ENCODE assay signal across 8 cellular contexts in the genomic region with DNA sequence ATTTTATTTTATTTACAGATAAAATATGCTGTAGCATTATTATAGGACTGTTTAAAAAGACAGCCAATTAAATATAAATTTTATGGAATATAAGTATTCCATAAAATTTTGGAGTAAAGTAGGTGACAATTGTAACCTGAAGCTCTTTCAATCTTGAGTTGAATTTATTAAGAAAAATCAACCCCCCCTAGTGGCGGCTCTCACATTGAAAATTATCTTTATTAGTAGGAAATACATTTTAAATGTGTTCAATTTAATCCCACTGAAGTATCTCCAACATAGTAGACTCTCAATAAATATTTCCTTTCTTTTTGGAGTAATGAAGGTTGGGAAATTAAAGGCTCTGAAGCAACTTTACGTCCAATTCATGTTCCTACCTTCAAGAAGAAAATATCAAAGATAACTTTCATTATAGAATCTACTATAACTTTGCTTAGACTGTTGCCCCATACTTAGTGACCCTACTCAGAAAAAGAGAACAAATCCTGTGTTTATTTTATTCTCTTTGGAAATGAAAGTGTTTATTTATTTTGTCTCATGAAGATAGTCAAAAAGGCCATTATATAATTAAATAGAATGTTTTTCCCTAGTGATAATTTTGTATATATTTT. TPM values are rescaled to one million over a fixed set of nuclear protein-coding genes. Genes with fewer than 3 reads are reported as not detected.
A peak's percentile ranks its signal among the peaks of the same experiment; 100 is the strongest.
DNase-seq lines count a peak whose midpoint lies in the region; ATAC-seq, FAIRE-seq and TF ChIP-seq lines count a peak whose summit lies in the region.

No MANE protein-coding gene starts in this region.

- H3K9me3 ChIP-seq in OCI-LY3 (ENCODE audit: insufficient read depth, low read length) = no peaks in the 10 kb centered on the region

- peaks cover 28% of the 10 kb centered on the region for H3K36me3 ChIP-seq in OCI-LY3 (replicated peaks; ENCODE audit: low read depth, low read length)

- H3K79me2 ChIP-seq in OCI-LY3 (ENCODE audit: low read length) = peaks cover 88% of the 10 kb centered on the region

- no peak for FAIRE-seq in urothelium cell line (lab: Jason Lieb, UNC)

- peaks cover 45% of the 10 kb centered on the region for H3K4me1 Mint-ChIP-seq in activated naive CD8-positive, alpha-beta T cell treated with anti-CD3 and anti-CD28 coated beads for 36 hours

- H3K27me3 Mint-ChIP-seq in activated naive CD8-positive, alpha-beta T cell treated with anti-CD3 and anti-CD28 coated beads for 36 hours = no peaks in the 10 kb centered on the region

- peak; percentile 51 for TF ChIP-seq CTCF in OCI-LY3 (IDR thresholded peaks at IDR 0.05; ENCODE audit: low read depth, low read length)

- no peak overlapping the region for H3K27ac Mint-ChIP-seq in activated naive CD8-positive, alpha-beta T cell treated with anti-CD3 and anti-CD28 coated beads for 36 hours

- peak; percentile 46 for DNase-seq in activated T-cell treated with anti-CD3 and anti-CD28 coated beads for 1 hour (ENCODE audit: low read depth)
- no peak for DNase-seq in activated T-cell treated with anti-CD3 and anti-CD28 coated beads, Interleukin-2, amount 50 U/mL, for 1 hour
- no peak for DNase-seq in activated naive CD8-positive, alpha-beta T cell treated with anti-CD3 and anti-CD28 coated beads for 36 hours
- DNase-seq in inferior parietal cortex (ENCODE audit: extremely low spot score) = peak; percentile 76
- DNase-seq in stimulated activated CD4-positive, alpha-beta T cell treated with anti-CD3 and anti-CD28 coated beads, Interleukin-4, amount 100 ng/mL, for 1 hour = peak; percentile 27
- DNase-seq in urothelium cell line (ENCODE audit: low spot score) = no peak

- H3K36me3 Mint-ChIP-seq in activated naive CD8-positive, alpha-beta T cell treated with anti-CD3 and anti-CD28 coated beads for 36 hours = peaks cover 21% of the 10 kb centered on the region

- no peak overlapping the region for H2AFZ ChIP-seq in OCI-LY3 (ENCODE audit: low read depth, low read length)

- peaks cover 48% of the 10 kb centered on the region for H3K4me1 ChIP-seq in OCI-LY3 (ENCODE audit: low read length)

- H3K4me3 Mint-ChIP-seq in activated naive CD8-positive, alpha-beta T cell treated with anti-CD3 and anti-CD28 coated beads for 36 hours = peak overlapping the region; percentile 40

- no peaks in the 10 kb centered on the region for H3K27me3 ChIP-seq in OCI-LY3 (ENCODE audit: low read depth, low read length)

- H3K4me3 ChIP-seq in OCI-LY3 (ENCODE audit: low read length) = peak overlapping the region; percentile 98

- peak overlapping the region; percentile 92 for H3K27ac ChIP-seq in OCI-LY3 (ENCODE audit: low read length)

- no peak for ATAC-seq in GM19452 (IDR thresholded peaks at IDR 0.05; ENCODE audit: unreplicated experiment)

- peaks cover 3% of the 10 kb centered on the region for H3K9me3 Mint-ChIP-seq in activated naive CD8-positive, alpha-beta T cell treated with anti-CD3 and anti-CD28 coated beads for 36 hours

- peak overlapping the region; percentile 83 for H3K4me2 ChIP-seq in OCI-LY3 (ENCODE audit: low read length)

- H4K20me1 ChIP-seq in OCI-LY3 (ENCODE audit: insufficient read depth, low read length) = peaks cover 63% of the 10 kb centered on the region

- H3K9ac ChIP-seq in OCI-LY3 (ENCODE audit: low read length) = peak overlapping the region; percentile 96

RNA-seq across cellular contexts. Expression of gene AHR, which starts 3.1 kb away (rescaled TPM):
- total RNA-seq in activated naive CD8-positive, alpha-beta T cell treated with anti-CD3 and anti-CD28 coated beads for 36 hours = 10 to 100 TPM; 44.9 to 45.9 TPM

Comparison
In these comparisons a context has a peak if more than half of its experiments do, and no peak if none do; other contexts are left out.
1. DNase-seq: peak in activated T-cell treated with anti-CD3 and anti-CD28 coated beads for 1 hour (single experiment), inferior parietal cortex (single experiment) and stimulated activated CD4-positive, alpha-beta T cell treated with anti-CD3 and anti-CD28 coated beads, Interleukin-4, amount 100 ng/mL, for 1 hour (single experiment); none in activated T-cell treated with anti-CD3 and anti-CD28 coated beads, Interleukin-2, amount 50 U/mL, for 1 hour (single experiment), activated naive CD8-positive, alpha-beta T cell treated with anti-CD3 and anti-CD28 coated beads for 36 hours (single experiment) and urothelium cell line (single experiment).